In genomic region chr12:12266389-12266872, GRCh38 we compare ENCODE assay signal across 8 cellular contexts. TPM values are rescaled to one million over a fixed set of nuclear protein-coding genes. Genes with fewer than 3 reads are reported as not detected.
DNase-seq lines count a peak whose midpoint lies in the region; TF ChIP-seq lines count a peak whose summit lies in the region.

No MANE protein-coding gene starts in this region.

- H3K27me3 Mint-ChIP-seq in glutamatergic neuron (ENCODE audit: unreplicated experiment), result peaks cover 5% of the 10 kb centered on the region
- H3K27me3 Mint-ChIP-seq in progenitor cell of endocrine pancreas, result no peaks in the 10 kb centered on the region

- H3K36me3 ChIP-seq in cardiac muscle cell, result no peaks in the 10 kb centered on the region

- H3K4me1 ChIP-seq in cardiac muscle cell (ENCODE audit: low read depth), result peaks cover 13% of the 10 kb centered on the region

- H3K9me3 ChIP-seq in cardiac muscle cell (ENCODE audit: low read depth), result no peaks in the 10 kb centered on the region

- H3K27ac Mint-ChIP-seq in glutamatergic neuron (ENCODE audit: unreplicated experiment), result peak overlapping the region; percentile 90
- H3K27ac Mint-ChIP-seq in progenitor cell of endocrine pancreas, result peak overlapping the region; percentile 100

- no peak for TF ChIP-seq CTCF in cardiac muscle cell (IDR thresholded peaks at IDR 0.05; ENCODE audit: low read depth, low read length)
- no peak for TF ChIP-seq CTCF in WI38 (IDR thresholded peaks at IDR 0.05; ENCODE audit: low read depth, low read length)
- no peak for TF ChIP-seq CTCF in glutamatergic neuron (IDR thresholded peaks at IDR 0.05; ENCODE audit: partially characterized antibody, unreplicated experiment)
- no peak for TF ChIP-seq CTCF in progenitor cell of endocrine pancreas (IDR thresholded peaks at IDR 0.05; ENCODE audit: unreplicated experiment)

- H3K4me1 Mint-ChIP-seq in glutamatergic neuron (ENCODE audit: low read depth, unreplicated experiment) (peaks cover 12% of the 10 kb centered on the region), progenitor cell of endocrine pancreas (ENCODE audit: low read depth) (peaks cover 28% of the 10 kb centered on the region)

- no peaks in the 10 kb centered on the region for H3K27me3 ChIP-seq in cardiac muscle cell

- peak in 1 of 2 donors; percentile 51 for DNase-seq in cardiac muscle cell (ENCODE audit: low read depth in 1 of 2, low spot score in 1 of 2)
- no peak for DNase-seq in cardiac septum (ENCODE audit: low spot score)
- DNase-seq in glutamatergic neuron, result peak; percentile 54
- no peak for DNase-seq in progenitor cell of endocrine pancreas (ENCODE audit: low spot score, unreplicated experiment)
- DNase-seq in NCI-H345 (lab: John Stamatoyannopoulos, UW), result no peak
- DNase-seq in activated effector memory CD4-positive, alpha-beta T cell treated with Interleukin-2 at 50 U/mL for 16 hours, result no peak
- DNase-seq in UCSD-AML1 (lab: John Stamatoyannopoulos, UW; ENCODE audit: unreplicated experiment), result no peak

- H3K4me3 ChIP-seq in cardiac muscle cell (peak overlapping the region; percentile 84), WI38 (ENCODE audit: low read depth, low read length) (peak overlapping the region; percentile 93)

- H3K9me3 Mint-ChIP-seq in glutamatergic neuron (ENCODE audit: unreplicated experiment), result peaks cover 11% of the 10 kb centered on the region
- peaks cover 4% of the 10 kb centered on the region for H3K9me3 Mint-ChIP-seq in progenitor cell of endocrine pancreas (ENCODE audit: low read depth)

- peak overlapping the region; percentile 100 for H3K27ac ChIP-seq in cardiac muscle cell

- intact Hi-C loops in cardiac septum (cut with DNase I), result no loop called here

- H3K36me3 Mint-ChIP-seq in glutamatergic neuron (ENCODE audit: unreplicated experiment) (peaks cover 3% of the 10 kb centered on the region), progenitor cell of endocrine pancreas (ENCODE audit: insufficient read depth) (peaks cover 9% of the 10 kb centered on the region)

- H3K4me3 Mint-ChIP-seq in glutamatergic neuron (ENCODE audit: unreplicated experiment), result peak overlapping the region; percentile 93
- peak overlapping the region; percentile 83 for H3K4me3 Mint-ChIP-seq in progenitor cell of endocrine pancreas (ENCODE audit: low read depth)

RNA-seq across cellular contexts. Expression of gene LRP6, which starts 0.4 kb away (rescaled TPM):
- total RNA-seq in cardiac muscle cell (24.4 and 25.4 TPM in 2 replicates), cardiac septum (27.4 TPM), glutamatergic neuron (ENCODE audit: unreplicated experiment) (48.3 TPM), progenitor cell of endocrine pancreas (158 and 163 TPM in 2 replicates)
- 18.1 and 22.0 TPM in 2 replicates for polyA plus RNA-seq in cardiac muscle cell
